Comparison of ENCODE assay signal across 31 cellular contexts in the genomic region with DNA sequence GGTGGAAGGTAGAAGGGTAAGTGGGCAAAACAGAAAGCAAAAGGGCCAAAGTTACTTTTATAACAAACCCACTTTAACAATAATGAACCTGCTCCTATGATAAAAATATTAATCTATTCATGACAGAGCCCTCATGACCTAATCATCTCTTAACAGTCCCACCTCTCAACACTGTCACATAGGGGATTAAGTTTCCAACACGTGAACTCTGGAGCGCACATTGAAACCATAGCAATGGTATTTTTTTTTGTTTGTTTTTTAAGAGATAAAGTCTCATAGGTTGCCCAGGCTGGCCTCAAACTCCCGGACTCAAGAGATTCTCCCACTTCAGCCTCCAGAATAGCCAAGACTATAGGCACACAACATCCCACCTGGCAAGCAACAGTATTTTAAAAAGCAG.
"Had no signal": no experiment of that assay in that cellular context is flagged by ENCODE, and none has a peak within 500 bp of the region (broad histone marks: within the 10 kb centered on the region; RNA-seq: fewer than 3 reads in every experiment).

No MANE protein-coding gene starts in this region.

- FAIRE-seq: astrocyte, RCC 7860 had no signal

- H3K4me3 ChIP-seq: adrenal gland, body of pancreas, breast epithelium, PC-9 had no signal

- H2AFZ ChIP-seq: PC-9 had no signal

- H3K4me2 ChIP-seq: PC-9 had no signal

- H3K27ac ChIP-seq: adrenal gland, body of pancreas, breast epithelium, PC-9, RWPE1, WERI-Rb-1 had no signal

- ATAC-seq: activated CD8-positive, alpha-beta T cell treated with anti-CD3 and anti-CD28 coated beads for 36 hours; activated naive CD4-positive, alpha-beta T cell treated with anti-CD3 and anti-CD28 coated beads, Interleukin-2, amount 50 U/mL, for 72 hours; body of pancreas; Right ventricle myocardium inferior; SK-N-SH treated with all-trans-retinoic acid at 6 μM for 48 hours; T-cell had no signal

- DNase-seq: activated CD4-positive, alpha-beta T cell treated with anti-CD3 and anti-CD28 coated beads for 1 hour; activated CD4-positive, alpha-beta T cell treated with anti-CD3 and anti-CD28 coated beads for 48 hours; activated CD4-positive, CD25-positive, alpha-beta regulatory T cell; activated CD8-positive, alpha-beta T cell treated with anti-CD3 and anti-CD28 coated beads for 36 hours; activated gamma-delta T cell treated with Interleukin-2 at 50 U/mL for 16 hours; activated naive CD4-positive, alpha-beta T cell treated with anti-CD3 and anti-CD28 coated beads for 36 hours; activated T-cell treated with anti-CD3 and anti-CD28 coated beads, Interleukin-2, amount 50 U/mL, for 1 hour; adrenal gland; body of pancreas; NCI-H1105; NCI-H1417 treated with DMSO at 0.1 percent for 48 hours; NCI-H1694; NCI-H1930; NCI-H2081 treated with DMSO at 0.1 percent for 48 hours; NCI-H226; NCI-H446 treated with DMSO at 0.1 percent for 48 hours; NCI-H524; NK-92 treated with Interleukin-12 subunit alpha and Interleukin-12 subunit beta, amount 100 ng/mL, for 24 hours; PC-9; SIG-M5; T-cell; T-helper 2 cell; T-helper 9 cell; WERI-Rb-1 had no signal

- H3K9me3 ChIP-seq: adrenal gland, body of pancreas had no signal

- H3K4me1 ChIP-seq: breast epithelium had no signal

- H3K36me3 ChIP-seq: adrenal gland, breast epithelium, WERI-Rb-1 had no signal

- H3K27me3 ChIP-seq: adrenal gland, body of pancreas, breast epithelium had no signal
